In genomic region chr11:33660962-33661361, GRCh38 we compare ENCODE assay signal across 23 cellular contexts. TPM values are rescaled to one million over a fixed set of nuclear protein-coding genes. Genes with fewer than 3 reads are reported as not detected.
DNase-seq lines count a peak whose midpoint lies in the region; ATAC-seq, FAIRE-seq and TF ChIP-seq lines count a peak whose summit lies in the region.
"Had no signal": no experiment of that assay in that cellular context is flagged by ENCODE, and none has a peak within 500 bp of the region (broad histone marks: within the 10 kb centered on the region; RNA-seq: fewer than 3 reads in every experiment).

No MANE protein-coding gene starts in this region.

- TF ChIP-seq CTCF in K562 (IDR thresholded peaks at IDR 0.05 in 2 of 3, conservative IDR thresholded peaks at IDR 0.05 in 1 of 3; ENCODE audit: insufficient read depth in 2 of 3, low read depth in 1 of 3, low read length in 3 of 3), result no peak

- no peak for ATAC-seq in K562
- peak in 1 of 2 donors; percentile 54 for ATAC-seq in stimulated activated naive B cell treated with anti-CD40 and anti-IgM and Interleukin-4, amounts not matched to agents 10 μg/mL and 1 μg/mL and 100 μg/mL, for 72 hours (replicated peaks)
- ATAC-seq in GM18511 (IDR thresholded peaks at IDR 0.05; ENCODE audit: unreplicated experiment), result no peak
- ATAC-seq: HCT116 had no signal

- no peak for DNase-seq in GM12892 (ENCODE audit: insufficient read length)
- DNase-seq in K562 (ENCODE audit: extremely low read depth in 1 of 4, low spot score in 3 of 4), result no peak
- no peak for DNase-seq in stimulated activated naive B cell treated with anti-CD40 and anti-IgM and Interleukin-4, amounts not matched to agents 10 μg/mL and 1 μg/mL and 100 μg/mL, for 72 hours
- no peak for DNase-seq in T1000 (lab: John Stamatoyannopoulos, UW)
- no peak for DNase-seq in T-helper 2 cell
- DNase-seq: C1 segment of cervical spinal cord; Calu3; CD4-positive, alpha-beta memory T cell; COR-L47; DMS53; GF-D8; GM23248; H7 had no signal

- no peak overlapping the region for H3K4me3 Mint-ChIP-seq in stimulated activated naive B cell treated with anti-CD40 and anti-IgM and Interleukin-4, amounts not matched to agents 10 μg/mL and 1 μg/mL and 100 μg/mL, for 72 hours
- H3K4me3 Mint-ChIP-seq: CD4-positive, alpha-beta memory T cell had no signal

- 0 out of 2 replicates have a peak, but pooled peaks cover 5% of the 10 kb centered on the region for H4K20me1 ChIP-seq in K562 (replicated peaks; ENCODE audit: control insufficient read depth, insufficient read depth, low read length)

- FAIRE-seq in GM12892 (lab: Jason Lieb, UNC) (peak; percentile 70), K562 (lab: Jason Lieb, UNC) (no peak)
- FAIRE-seq: GM12891, GM19239, H1 had no signal

- intact Hi-C loops in K562 (cut with micrococcal nuclease), result no loop called here

- TF ChIP-seq POLR2A in GM12892 (IDR thresholded peaks at IDR 0.05; ENCODE audit: low read depth, low read length) (no peak), K562 (conservative IDR thresholded peaks at IDR 0.05) (no peak)

- peaks cover 0 to under 1% of the 10 kb centered on the region in 2 donors for H3K9me3 Mint-ChIP-seq in stimulated activated naive B cell treated with anti-CD40 and anti-IgM and Interleukin-4, amounts not matched to agents 10 μg/mL and 1 μg/mL and 100 μg/mL, for 72 hours
- H3K9me3 Mint-ChIP-seq: CD4-positive, alpha-beta memory T cell had no signal

- CTCF ChIA-PET in K562 (lab: Yijun Ruan, JAX; ENCODE audit: low intra/inter-chr PET ratio), result no interaction called here

- in situ Hi-C loops in K562 (cut with MboI), result no loop called here

- H3K36me3 Mint-ChIP-seq in stimulated activated naive B cell treated with anti-CD40 and anti-IgM and Interleukin-4, amounts not matched to agents 10 μg/mL and 1 μg/mL and 100 μg/mL, for 72 hours, result peaks cover 0 to 2% of the 10 kb centered on the region in 2 donors
- H3K36me3 Mint-ChIP-seq: CD4-positive, alpha-beta memory T cell had no signal

- no peak for TF ChIP-seq RAD21 in K562 (CRISPR knock-in tag; conservative IDR thresholded peaks at IDR 0.05 in 1 of 2, IDR thresholded peaks at IDR 0.05 in 1 of 2)

- no peaks in the 10 kb centered on the region for H3K79me2 ChIP-seq in K562 (ENCODE audit: control insufficient read depth, insufficient read depth, low read length)

- peaks cover 8 to 15% of the 10 kb centered on the region in 2 donors for H3K27me3 Mint-ChIP-seq in stimulated activated naive B cell treated with anti-CD40 and anti-IgM and Interleukin-4, amounts not matched to agents 10 μg/mL and 1 μg/mL and 100 μg/mL, for 72 hours

- no TSS peak for BruUV-seq in K562 (replicated peaks; lab: Mats Ljungman, UMichigan)

- no peak for TF ChIP-seq EP300 in K562 (IDR thresholded peaks at IDR 0.05; ENCODE audit: low read length)

- H3K27ac ChIP-seq in K562 (ENCODE audit: extremely low read depth, low read depth, low read length), result no peak overlapping the region
- H3K27ac ChIP-seq: GM23248 had no signal

- H3K4me1 Mint-ChIP-seq in stimulated activated naive B cell treated with anti-CD40 and anti-IgM and Interleukin-4, amounts not matched to agents 10 μg/mL and 1 μg/mL and 100 μg/mL, for 72 hours, result peaks cover 11 to 37% of the 10 kb centered on the region in 2 donors
- H3K4me1 Mint-ChIP-seq: CD4-positive, alpha-beta memory T cell had no signal

- H3K9ac ChIP-seq in K562 (ENCODE audit: insufficient read depth in 1 of 2, low read depth in 2 of 2, low read length in 2 of 2), result no peak overlapping the region
- H3K9ac ChIP-seq: GM23248 had no signal

- no peaks in the 10 kb centered on the region for H3K9me3 ChIP-seq in K562 (replicated peaks; ENCODE audit: control insufficient read depth, insufficient read depth, low read depth, low read length)

- H3K4me3 ChIP-seq in K562, result no peak overlapping the region
- H3K4me3 ChIP-seq: GM23248 had no signal

- H3K27ac Mint-ChIP-seq in stimulated activated naive B cell treated with anti-CD40 and anti-IgM and Interleukin-4, amounts not matched to agents 10 μg/mL and 1 μg/mL and 100 μg/mL, for 72 hours, result peak overlapping the region; percentile 51
- H3K27ac Mint-ChIP-seq: CD4-positive, alpha-beta memory T cell had no signal

- H3K36me3 ChIP-seq in K562 (ENCODE audit: control insufficient read depth, insufficient read depth, low read length), result no peaks in the 10 kb centered on the region

- no peaks in the 10 kb centered on the region for H3K9me1 ChIP-seq in K562 (ENCODE audit: control insufficient read depth, insufficient read depth, low read length)

- no peaks in the 10 kb centered on the region for H3K4me1 ChIP-seq in K562 (replicated peaks in 1 of 2; ENCODE audit: control insufficient read depth in 2 of 2, insufficient read depth in 2 of 2, low read length in 2 of 2)

- peaks cover 24 to 61% of the 10 kb centered on the region in 2 experiments; a peak in 4 of 5 replicates for H3K27me3 ChIP-seq in K562 (ENCODE audit: control insufficient read depth in 2 of 2, insufficient read depth in 2 of 2, low read length in 2 of 2)

- no peak overlapping the region for H3K4me2 ChIP-seq in K562 (ENCODE audit: insufficient read depth, low read length)

- peak overlapping the region; percentile 39; the same call in 1 of the 2 replicates for H2AFZ ChIP-seq in K562 (ENCODE audit: low read depth, low read length)
- H2AFZ ChIP-seq: GM23248 had no signal

- WGBS in K562 (ENCODE audit: insufficient coverage, low coverage, missing lambda C conversion rate), result 0% methylated on average over 4 of the region's 4 CpGs

- POLR2A ChIA-PET in K562 (lab: Yijun Ruan, JAX), result interaction anchor here (0.9 kb wide), 1 partner anchor 11 kb away, joined by 3 read pairs; no protein-coding TSS in a partner anchor

TF ChIP-seq in K562, 482 proteins besides CTCF, POLR2A, EP300 and RAD21:
- TF ChIP-seq YY1 (IDR thresholded peaks at IDR 0.05; ENCODE audit: borderline replicate concordance in 1 of 3, control insufficient read depth in 1 of 3, extremely low read depth in 1 of 3, insufficient read depth in 3 of 3, insufficient read length in 1 of 3, insufficient replicate concordance in 2 of 3, low read depth in 1 of 3, low read length in 2 of 3), result peak in 1 of 3 experiments; percentile 40
- TF ChIP-seq CLOCK (CRISPR knock-in tag; IDR thresholded peaks at IDR 0.05; ENCODE audit: borderline replicate concordance), result no peak

RNA-seq across cellular contexts. Expression of gene C11orf91, which starts 39.7 kb away (rescaled TPM):
- not detected for polyA plus RNA-seq in GM12892 (2012; ENCODE audit: missing spikeins)
- not detected in 2 replicates for total RNA-seq in K562 (2011; cell fraction: chromatin; rRNA removed; ENCODE audit: low replicate concordance)
- not detected in 2 replicates for total RNA-seq in K562 (2011; cell fraction: nucleolus; rRNA removed)
- total RNA-seq in K562 (2011; cell fraction: nucleoplasm; rRNA removed), result not detected in 2 replicates
- total RNA-seq in K562 (2014; rRNA removed) (not detected in 2 replicates), K562 (2014; rRNA removed; fragmentation: Illumina TruSeq; extraction: Trizol) (not detected in 2 replicates), K562 (2015; rRNA removed; fragmentation: Illumina TruSeq; extraction: Trizol) (not detected in 2 replicates), K562 (2021) (not detected in 2 replicates)
- polyA plus RNA-seq in K562 (2011; rRNA removed) (not detected in 2 replicates), K562 (2014; fragmentation: Illumina TruSeq; extraction: Trizol) (not detected in 2 replicates), K562 (2014; fragmentation: Nextera tagmentation; extraction: Ambion mirVana) (not detected), K562 (2014; rRNA removed) (not detected in 2 replicates)
- polyA plus RNA-seq in K562 (2011; cell fraction: cytosol; rRNA removed), result not detected in 2 replicates
- polyA plus RNA-seq in K562 (2011; cell fraction: nucleus; rRNA removed), result not detected in 2 replicates
- not detected in 2 replicates for polyA plus RNA-seq in K562 (2012)
- not detected in 2 replicates for polyA minus RNA-seq in K562 (2011; rRNA and poly(A)+ RNA removed)
- not detected in 2 replicates for polyA minus RNA-seq in K562 (2011; cell fraction: cytosol; rRNA and poly(A)+ RNA removed)
- not detected in 2 replicates for polyA minus RNA-seq in K562 (2011; cell fraction: nucleus; rRNA and poly(A)+ RNA removed)
- total RNA-seq: A172, A673, Daoy, G401, GM23248, H1, H7 had no signal
- polyA plus RNA-seq: BJ; CD4-positive, alpha-beta memory T cell; GM23248; H1 had no signal
